15 cellular contexts compared by ENCODE assay signal in the genomic region with DNA sequence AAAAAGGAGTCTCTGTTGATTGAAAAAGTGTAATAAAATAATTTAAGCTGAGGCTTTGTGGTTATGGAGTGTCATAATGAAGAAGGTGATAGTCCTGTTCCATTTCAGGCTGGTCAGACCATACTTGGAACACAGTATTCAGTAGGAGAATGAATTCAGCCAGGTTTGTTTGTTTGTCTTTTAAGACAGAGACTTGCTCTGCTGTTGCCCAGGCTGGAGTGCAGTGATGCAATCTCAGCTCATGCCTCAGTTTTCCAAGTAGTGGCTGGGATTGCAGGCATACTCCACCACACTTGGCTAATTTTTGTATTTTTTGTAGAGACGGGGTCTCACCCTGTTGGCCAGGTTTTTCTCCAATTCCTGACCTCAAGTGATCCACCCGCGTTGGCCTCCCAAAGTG. TPM values are rescaled to one million over a fixed set of nuclear protein-coding genes. Genes with fewer than 3 reads are reported as not detected.
DNase-seq lines count a peak whose midpoint lies in the region; ATAC-seq and TF ChIP-seq lines count a peak whose summit lies in the region.
"Had no signal": no experiment of that assay in that cellular context is flagged by ENCODE, and none has a peak within 500 bp of the region (broad histone marks: within the 10 kb centered on the region; RNA-seq: fewer than 3 reads in every experiment).

No MANE protein-coding gene starts in this region.

- no peaks in the 10 kb centered on the region for H3K27me3 Mint-ChIP-seq in activated CD8-positive, alpha-beta T cell treated with anti-CD3 and anti-CD28 coated beads for 36 hours
- no peaks in the 10 kb centered on the region for H3K27me3 Mint-ChIP-seq in activated CD8-positive, alpha-beta T cell treated with anti-CD3 and anti-CD28 coated beads, Interleukin-2, amount 10 ng/mL, durations not matched to agents 7 days and 5 days (ENCODE audit: low read depth)
- H3K27me3 Mint-ChIP-seq: naive thymus-derived CD4-positive, alpha-beta T cell had no signal

- in situ Hi-C loops in brain microvascular endothelial cell (cut with HindIII; ENCODE audit: low pct_ligation_motif_present, low sequenced_read_pairs), result no loop called here

- H3K36me3 Mint-ChIP-seq in activated CD8-positive, alpha-beta T cell treated with anti-CD3 and anti-CD28 coated beads for 36 hours (ENCODE audit: low read depth), result peaks cover 26% of the 10 kb centered on the region
- H3K36me3 Mint-ChIP-seq in activated CD8-positive, alpha-beta T cell treated with anti-CD3 and anti-CD28 coated beads, Interleukin-2, amount 10 ng/mL, durations not matched to agents 7 days and 5 days (ENCODE audit: low read depth), result peaks cover 32% of the 10 kb centered on the region

- POLR2A ChIA-PET in activated CD8-positive, alpha-beta T cell treated with anti-CD3 and anti-CD28 coated beads for 36 hours (lab: Charles Lee), result interaction anchor here (0.8 to 1.2 kb wide), 5 partner anchors 14 to 53 kb away, joined by 3 to 4 read pairs (median 3); no protein-coding TSS in a partner anchor
- POLR2A ChIA-PET in activated CD8-positive, alpha-beta T cell treated with anti-CD3 and anti-CD28 coated beads, Interleukin-2, amount 10 ng/mL, durations not matched to agents 7 days and 5 days (lab: Charles Lee), result interaction anchor here (0.9 kb wide), 1 partner anchor 9 kb away, joined by 4 read pairs; no protein-coding TSS in a partner anchor

- H3K27ac ChIP-seq in brain microvascular endothelial cell, result no peak overlapping the region
- H3K27ac ChIP-seq in mesodermal cell (ENCODE audit: low read depth, low read length, severe bottlenecking), result peak overlapping the region; percentile 36
- peak overlapping the region; percentile 2 for H3K27ac ChIP-seq in thymus (ENCODE audit: low read depth)
- H3K27ac ChIP-seq: KMS-11, WERI-Rb-1 had no signal

- peaks cover 71% of the 10 kb centered on the region for H3K4me1 Mint-ChIP-seq in activated CD8-positive, alpha-beta T cell treated with anti-CD3 and anti-CD28 coated beads for 36 hours (ENCODE audit: low read depth)
- peaks cover 53% of the 10 kb centered on the region for H3K4me1 Mint-ChIP-seq in activated CD8-positive, alpha-beta T cell treated with anti-CD3 and anti-CD28 coated beads, Interleukin-2, amount 10 ng/mL, durations not matched to agents 7 days and 5 days (ENCODE audit: low read depth)

- H3K27ac Mint-ChIP-seq in activated CD8-positive, alpha-beta T cell treated with anti-CD3 and anti-CD28 coated beads for 36 hours, result peak overlapping the region; percentile 63
- no peak overlapping the region for H3K27ac Mint-ChIP-seq in activated CD8-positive, alpha-beta T cell treated with anti-CD3 and anti-CD28 coated beads, Interleukin-2, amount 10 ng/mL, durations not matched to agents 7 days and 5 days

- CTCF ChIA-PET in activated CD8-positive, alpha-beta T cell treated with anti-CD3 and anti-CD28 coated beads for 36 hours (lab: Charles Lee), result interaction anchor here (0.6 to 5.0 kb wide), 6 partner anchors 25 to 128 kb away, joined by 3 to 23 read pairs (median 4); no protein-coding TSS in a partner anchor
- CTCF ChIA-PET in activated CD8-positive, alpha-beta T cell treated with anti-CD3 and anti-CD28 coated beads, Interleukin-2, amount 10 ng/mL, durations not matched to agents 7 days and 5 days (lab: Charles Lee), result interaction anchor here (1.3 to 4.4 kb wide), 4 partner anchors 59 to 101 kb away, joined by 3 to 22 read pairs (median 4); no protein-coding TSS in a partner anchor

- H3K36me3 ChIP-seq in brain microvascular endothelial cell (replicated peaks), result no peaks in the 10 kb centered on the region
- H3K36me3 ChIP-seq in mesodermal cell (ENCODE audit: control insufficient read depth, insufficient read depth, low read length), result no peaks in the 10 kb centered on the region
- H3K36me3 ChIP-seq in thymus (ENCODE audit: control insufficient read depth, insufficient read depth), result no peaks in the 10 kb centered on the region
- peaks cover 6% of the 10 kb centered on the region for H3K36me3 ChIP-seq in MG63
- H3K36me3 ChIP-seq: adrenal gland, WERI-Rb-1 had no signal

- no peak overlapping the region for H3K4me3 Mint-ChIP-seq in activated CD8-positive, alpha-beta T cell treated with anti-CD3 and anti-CD28 coated beads for 36 hours
- H3K4me3 Mint-ChIP-seq in activated CD8-positive, alpha-beta T cell treated with anti-CD3 and anti-CD28 coated beads, Interleukin-2, amount 10 ng/mL, durations not matched to agents 7 days and 5 days, result no peak overlapping the region
- H3K4me3 Mint-ChIP-seq: naive thymus-derived CD4-positive, alpha-beta T cell had no signal

- TF ChIP-seq CTCF in activated CD8-positive, alpha-beta T cell treated with anti-CD3 and anti-CD28 coated beads for 36 hours (IDR thresholded peaks at IDR 0.05), result no peak
- TF ChIP-seq CTCF in brain microvascular endothelial cell (IDR thresholded peaks at IDR 0.05; ENCODE audit: low read depth, low read length, missing control alignments), result no peak

- peaks cover 7% of the 10 kb centered on the region for H3K9me3 Mint-ChIP-seq in activated CD8-positive, alpha-beta T cell treated with anti-CD3 and anti-CD28 coated beads for 36 hours
- peaks cover 5% of the 10 kb centered on the region for H3K9me3 Mint-ChIP-seq in activated CD8-positive, alpha-beta T cell treated with anti-CD3 and anti-CD28 coated beads, Interleukin-2, amount 10 ng/mL, durations not matched to agents 7 days and 5 days (ENCODE audit: insufficient read depth)

- H3K27me3 ChIP-seq in brain microvascular endothelial cell (replicated peaks), result no peaks in the 10 kb centered on the region
- no peaks in the 10 kb centered on the region for H3K27me3 ChIP-seq in thymus (ENCODE audit: control insufficient read depth, insufficient read depth)
- no peaks in the 10 kb centered on the region for H3K27me3 ChIP-seq in MG63
- H3K27me3 ChIP-seq: adrenal gland had no signal

- ATAC-seq in activated CD8-positive, alpha-beta T cell treated with anti-CD3 and anti-CD28 coated beads for 36 hours, result no peak
- no peak for ATAC-seq in activated CD8-positive, alpha-beta T cell treated with anti-CD3 and anti-CD28 coated beads, Interleukin-2, amount 10 ng/mL, durations not matched to agents 7 days and 5 days
- ATAC-seq in HG03354 (IDR thresholded peaks at IDR 0.05; ENCODE audit: poor library complexity, severe bottlenecking, unreplicated experiment) (no peak), HG02840 (IDR thresholded peaks at IDR 0.05; ENCODE audit: low FRiP score, unreplicated experiment) (no peak)
- ATAC-seq: naive thymus-derived CD4-positive, alpha-beta T cell had no signal

- DNase-seq in activated CD8-positive, alpha-beta T cell treated with anti-CD3 and anti-CD28 coated beads for 36 hours, result no peak
- no peak for DNase-seq in activated CD8-positive, alpha-beta T cell treated with anti-CD3 and anti-CD28 coated beads, Interleukin-2, amount 10 ng/mL, durations not matched to agents 7 days and 5 days
- DNase-seq in brain microvascular endothelial cell, result peak; percentile 9
- no peak for DNase-seq in MG63
- DNase-seq: adrenal gland; naive thymus-derived CD4-positive, alpha-beta T cell; NCI-H1417 treated with DMSO at 0.1 percent for 48 hours; retina; stimulated activated CD4-positive, alpha-beta T cell treated with anti-CD3 and anti-CD28 coated beads, Interleukin-4, amount 100 ng/mL, for 1 hour; WERI-Rb-1 had no signal

- H3K4me3 ChIP-seq in brain microvascular endothelial cell (ENCODE audit: low read depth, low read length) (no peak overlapping the region), mesodermal cell (ENCODE audit: extremely low read depth, insufficient read depth, low read length, poor library complexity, severe bottlenecking) (no peak overlapping the region), thymus (ENCODE audit: low read length) (no peak overlapping the region), MG63 (no peak overlapping the region)
- H3K4me3 ChIP-seq: adrenal gland had no signal

- H3K4me1 ChIP-seq in mesodermal cell (ENCODE audit: control insufficient read depth, insufficient read depth, low read length, poor library complexity, severe bottlenecking) (peaks cover 52% of the 10 kb centered on the region), thymus (ENCODE audit: control insufficient read depth, insufficient read depth, low read length) (no peaks in the 10 kb centered on the region)

- no peaks in the 10 kb centered on the region for H3K9me3 ChIP-seq in mesodermal cell (ENCODE audit: control insufficient read depth, low read length)
- H3K9me3 ChIP-seq in thymus (ENCODE audit: control insufficient read depth), result no peaks in the 10 kb centered on the region
- H3K9me3 ChIP-seq in MG63, result peaks cover 5% of the 10 kb centered on the region; the same call in 1 of the 2 replicates
- H3K9me3 ChIP-seq: adrenal gland had no signal

- intact Hi-C loops in activated CD8-positive, alpha-beta T cell treated with anti-CD3 and anti-CD28 coated beads for 36 hours (cut with micrococcal nuclease), result no loop called here

- WGBS in mesodermal cell (ENCODE audit: insufficient coverage in 2 of 2), 2 experiments, result 92 to 100% methylated on average over 3 of the region's 3 CpGs
- 97% methylated on average over 3 of the region's 3 CpGs for WGBS in thymus

RNA-seq across cellular contexts. Expression of a gene that starts 33.5 kb away (rescaled TPM):
- total RNA-seq in activated CD8-positive, alpha-beta T cell treated with anti-CD3 and anti-CD28 coated beads for 36 hours, result 100 to 1,000 TPM; 148 to 155 TPM
- 100 to 1,000 TPM; 249 to 257 TPM for total RNA-seq in activated CD8-positive, alpha-beta T cell treated with anti-CD3 and anti-CD28 coated beads, Interleukin-2, amount 10 ng/mL, durations not matched to agents 7 days and 5 days
- 104 TPM for polyA plus RNA-seq in mesodermal cell (2013, experiment 1 of 2)
- polyA plus RNA-seq in mesodermal cell (2013, experiment 2 of 2), result 110 TPM
- polyA plus RNA-seq in thymus, result 144 TPM
- 52.8 and 81.8 TPM in 2 replicates for total RNA-seq in MG63 (2014; rRNA removed; shearing (Covaris generic); ENCODE audit: low replicate concordance)
